Comparison of ENCODE assay signal across 9 cellular contexts in genomic region chr2:147806846-147807245, GRCh38.
"Had no signal": no experiment of that assay in that cellular context is flagged by ENCODE, and none has a peak within 500 bp of the region (broad histone marks: within the 10 kb centered on the region; RNA-seq: fewer than 3 reads in every experiment).

No MANE protein-coding gene starts in this region.

- H3K4me3 ChIP-seq: adrenal gland, thyroid gland, vagina had no signal

- H3K9me3 ChIP-seq: adrenal gland, thyroid gland, vagina had no signal

- DNase-seq: activated naive CD4-positive, alpha-beta T cell treated with anti-CD3 and anti-CD28 coated beads, Interleukin-2, amount 50 U/mL, for 16 hours; adrenal gland; cortex of kidney; effector memory CD4-positive, alpha-beta T cell; left colon; stimulated activated CD4-positive, alpha-beta T cell treated with anti-CD3 and anti-CD28 coated beads, Interleukin-4, amount 100 ng/mL, for 4 hours; T-helper 2 cell; thyroid gland had no signal

- H3K27me3 ChIP-seq: adrenal gland, thyroid gland, vagina had no signal

- H3K36me3 ChIP-seq: adrenal gland, thyroid gland, vagina had no signal

- H3K4me1 ChIP-seq: adrenal gland, thyroid gland had no signal

- H3K27ac ChIP-seq: adrenal gland, thyroid gland, vagina had no signal
